8 cellular contexts compared by ENCODE assay signal in the genomic region with DNA sequence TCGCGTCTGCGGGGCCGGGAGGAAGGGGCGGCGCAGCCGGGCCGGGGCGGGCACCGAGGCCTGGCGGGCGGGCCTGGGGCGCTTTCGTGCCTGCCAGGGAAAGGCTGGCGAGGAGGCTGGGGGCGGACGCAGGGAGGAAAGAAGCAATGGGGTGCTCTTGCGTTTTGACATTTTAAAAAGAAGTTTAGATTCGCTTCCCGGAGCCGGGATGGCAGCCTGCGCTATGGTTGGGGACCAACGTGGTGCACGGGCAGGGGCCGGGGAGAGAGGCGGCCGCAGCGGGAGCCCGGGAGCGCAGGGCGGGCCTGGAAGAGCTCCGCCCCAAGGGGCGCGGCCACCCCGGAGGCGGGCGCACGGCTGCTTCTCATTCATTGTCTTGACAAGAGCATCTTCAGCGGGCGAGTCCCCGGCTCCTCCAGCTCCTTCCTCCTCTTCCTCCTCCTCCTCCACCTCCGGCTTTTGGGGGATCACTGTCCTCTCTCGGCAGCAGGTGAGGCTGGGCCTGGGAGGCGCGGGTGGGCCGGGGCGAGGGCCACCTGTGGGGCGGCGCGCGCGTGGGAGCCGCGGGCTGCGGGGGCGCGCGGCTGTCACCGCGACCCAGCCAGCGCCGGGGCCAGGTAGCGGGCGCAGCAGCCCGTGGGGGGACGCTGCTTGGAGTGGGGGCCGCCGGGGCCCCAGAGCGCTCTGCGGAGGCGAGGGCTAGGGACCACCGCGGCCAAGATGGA. TPM values are rescaled to one million over a fixed set of nuclear protein-coding genes. Genes with fewer than 3 reads are reported as not detected.
DNase-seq lines count a peak whose midpoint lies in the region; ATAC-seq and TF ChIP-seq lines count a peak whose summit lies in the region.

A gene (plus strand): TSS at position 367 of the 725 bp plus-strand sequence. CDS start 1,608 bp downstream, outside the sequence.

- intact Hi-C loops in mucosa of descending colon (cut with DNase I, micrococcal nuclease), result no loop called here

- H3K4me3 ChIP-seq in AG10803 (ENCODE audit: low read length) (peak within 1 kb of the TSS; percentile 64), mucosa of descending colon (peak within 1 kb of the TSS; percentile 22)

- TF ChIP-seq CTCF in AG10803 (conservative IDR thresholded peaks at IDR 0.05; ENCODE audit: low read length) (no peak), mucosa of descending colon (IDR thresholded peaks at IDR 0.05) (no peak)

- ATAC-seq in GM19035 (IDR thresholded peaks at IDR 0.05; ENCODE audit: unreplicated experiment), result peak; percentile 47
- peak; percentile 40 for ATAC-seq in HG03520 (IDR thresholded peaks at IDR 0.05; ENCODE audit: unreplicated experiment)
- ATAC-seq in mucosa of descending colon, result peak; percentile 65

- no peaks in the 10 kb centered on the region for H3K36me3 ChIP-seq in mucosa of descending colon (ENCODE audit: low read depth)

- H3K4me1 ChIP-seq in mucosa of descending colon (ENCODE audit: low read depth), result peaks cover 9% of the 10 kb centered on the region

- no peaks in the 10 kb centered on the region for H3K9me3 ChIP-seq in mucosa of descending colon

- DNase-seq in AG10803 (ENCODE audit: low read depth) (peak; percentile 64), NOMO-1 treated with dmso at 0.1 percent for 144 hours (lab: John Stamatoyannopoulos, UW; ENCODE audit: unreplicated experiment) (peak; percentile 79), epidermal melanocyte (ENCODE audit: insufficient read length, low spot score) (peak; percentile 74), mucosa of descending colon (peak; percentile 90 to 95 (median 93))
- peak; percentile 59 for DNase-seq in activated CD8-positive, alpha-beta memory T cell treated with anti-CD3 and anti-CD28 coated beads, Interleukin-2, amount 50 U/mL, for 24 hours (ENCODE audit: extremely low read depth)
- peak; percentile 82 to 84 for DNase-seq in stimulated activated CD8-positive, alpha-beta memory T cell treated with anti-CD3 and anti-CD28 coated beads, Interleukin-2, amount 100 ng/mL, for 48 hours (ENCODE audit: low read depth in 2 of 2)

RNA-seq across cellular contexts. Expression of the gene that starts here (rescaled TPM):
- total RNA-seq in mucosa of descending colon, result 10 to 100 TPM; 24.2 to 42.0 (median 25.2) TPM

Comparison
In these comparisons a context has a peak if more than half of its experiments do, and no peak if none do; other contexts are left out.
1. Peak in every context shown above with its lines: DNase-seq, ATAC-seq and H3K4me3 ChIP-seq.